14 cellular contexts compared by ENCODE assay signal in genomic region chr2:102051659-102052366, GRCh38.
A peak's percentile ranks its signal among the peaks of the same experiment; 100 is the strongest.
DNase-seq lines count a peak whose midpoint lies in the region; TF ChIP-seq lines count a peak whose summit lies in the region.
"Had no signal": no experiment of that assay in that cellular context is flagged by ENCODE, and none has a peak within 500 bp of the region (broad histone marks: within the 10 kb centered on the region; RNA-seq: fewer than 3 reads in every experiment).

No MANE protein-coding gene starts in this region.

- H3K9me3 ChIP-seq in esophagus (ENCODE audit: control insufficient read depth in 2 of 2, insufficient read depth in 1 of 2, low read depth in 1 of 2, low read length in 1 of 2) (no peaks in the 10 kb centered on the region), tibial artery (no peaks in the 10 kb centered on the region)

- H3K27ac Mint-ChIP-seq in mesothelial cell of epicardium: peak overlapping the region; percentile 12
- H3K27ac Mint-ChIP-seq in activated CD4-positive, alpha-beta T cell treated with anti-CD3 and anti-CD28 coated beads, Interleukin-2, amount 10 ng/mL, durations not matched to agents 7 days and 5 days: no peak overlapping the region
- H3K27ac Mint-ChIP-seq: neural progenitor cell had no signal

- H3K27me3 ChIP-seq in esophagus (ENCODE audit: control insufficient read depth in 1 of 2, insufficient read depth in 2 of 2, low read length in 2 of 2): no peaks in the 10 kb centered on the region
- no peaks in the 10 kb centered on the region for H3K27me3 ChIP-seq in tibial artery
- H3K27me3 ChIP-seq: neural progenitor cell had no signal

- no peaks in the 10 kb centered on the region for H3K36me3 ChIP-seq in esophagus (ENCODE audit: control insufficient read depth in 2 of 2, insufficient read depth in 2 of 2, low read length in 1 of 2)
- H3K36me3 ChIP-seq in tibial artery: no peaks in the 10 kb centered on the region
- H3K36me3 ChIP-seq: neural progenitor cell had no signal

- peak overlapping the region; percentile 54 to 63 for H3K27ac ChIP-seq in esophagus (ENCODE audit: low read depth in 2 of 2, low read length in 1 of 2)
- peak overlapping the region; percentile 72 to 76 for H3K27ac ChIP-seq in tibial artery
- H3K27ac ChIP-seq: neural progenitor cell had no signal

- peaks cover 4% of the 10 kb centered on the region for H3K9me3 Mint-ChIP-seq in mesothelial cell of epicardium
- H3K9me3 Mint-ChIP-seq in activated CD4-positive, alpha-beta T cell treated with anti-CD3 and anti-CD28 coated beads, Interleukin-2, amount 10 ng/mL, durations not matched to agents 7 days and 5 days: peaks cover 5% of the 10 kb centered on the region

- no peak for TF ChIP-seq CTCF in mesothelial cell of epicardium (IDR thresholded peaks at IDR 0.05; ENCODE audit: unreplicated experiment)
- no peak for TF ChIP-seq CTCF in tibial artery (IDR thresholded peaks at IDR 0.05)
- no peak for TF ChIP-seq CTCF in GM20000 (IDR thresholded peaks at IDR 0.05; ENCODE audit: extremely low read depth, missing control alignments)

- no peak overlapping the region for H3K4me3 Mint-ChIP-seq in mesothelial cell of epicardium
- no peak overlapping the region for H3K4me3 Mint-ChIP-seq in activated CD4-positive, alpha-beta T cell treated with anti-CD3 and anti-CD28 coated beads, Interleukin-2, amount 10 ng/mL, durations not matched to agents 7 days and 5 days
- H3K4me3 Mint-ChIP-seq: neural progenitor cell had no signal

- intact Hi-C loops in tibial artery (cut with DNase I; ENCODE audit: low total_unique reads): no loop called here

- H3K4me3 ChIP-seq in esophagus (ENCODE audit: low read depth in 1 of 2, low read length in 2 of 2) (no peak overlapping the region), tibial artery (no peak overlapping the region)
- H3K4me3 ChIP-seq: GM12878, neural progenitor cell had no signal

- H3K4me1 Mint-ChIP-seq in mesothelial cell of epicardium: peaks cover 12% of the 10 kb centered on the region
- no peaks in the 10 kb centered on the region for H3K4me1 Mint-ChIP-seq in activated CD4-positive, alpha-beta T cell treated with anti-CD3 and anti-CD28 coated beads, Interleukin-2, amount 10 ng/mL, durations not matched to agents 7 days and 5 days

- POLR2A ChIA-PET in activated CD4-positive, alpha-beta T cell treated with anti-CD3 and anti-CD28 coated beads, Interleukin-2, amount 10 ng/mL, durations not matched to agents 7 days and 5 days (lab: Charles Lee): no interaction called here

- 78 to 82% methylated on average over 8 of the region's 8 CpGs for WGBS in esophagus, 2 donors

- no peaks in the 10 kb centered on the region for H3K27me3 Mint-ChIP-seq in mesothelial cell of epicardium (ENCODE audit: low read depth)
- H3K27me3 Mint-ChIP-seq in activated CD4-positive, alpha-beta T cell treated with anti-CD3 and anti-CD28 coated beads, Interleukin-2, amount 10 ng/mL, durations not matched to agents 7 days and 5 days: peaks cover 6% of the 10 kb centered on the region

- H3K4me1 ChIP-seq in esophagus (ENCODE audit: control insufficient read depth in 2 of 2, insufficient read depth in 2 of 2, low read length in 1 of 2) (peaks cover 3% of the 10 kb centered on the region in 2 donors), tibial artery (peaks cover 0 to 73% (median 42%) of the 10 kb centered on the region in 4 donors)
- H3K4me1 ChIP-seq: neural progenitor cell had no signal

- CTCF ChIA-PET in activated CD4-positive, alpha-beta T cell treated with anti-CD3 and anti-CD28 coated beads, Interleukin-2, amount 10 ng/mL, durations not matched to agents 7 days and 5 days (lab: Charles Lee): interaction anchor here (1.9 kb wide), 1 partner anchor 18 kb away, joined by 5 read pairs; no protein-coding TSS in a partner anchor

- DNase-seq in LHCN-M2 (ENCODE audit: low read depth): peak; percentile 62
- DNase-seq in mesothelial cell of epicardium (ENCODE audit: low spot score in 2 of 2, unreplicated experiment in 2 of 2): no peak
- DNase-seq in tibial artery: no peak
- DNase-seq in DMS 273 treated with DMSO at 0.1 percent for 48 hours (lab: John Stamatoyannopoulos, UW): no peak
- no peak for DNase-seq in activated CD4-positive, alpha-beta T cell treated with anti-CD3 and anti-CD28 coated beads, Interleukin-2, amount 10 ng/mL, durations not matched to agents 7 days and 5 days
- DNase-seq in GM19240 (ENCODE audit: insufficient read length, low spot score): no peak
- no peak for DNase-seq in GM20000 (ENCODE audit: low spot score)
- DNase-seq: activated CD4-positive, alpha-beta T cell treated with anti-CD3 and anti-CD28 coated beads for 48 hours; activated naive CD4-positive, alpha-beta T cell treated with anti-CD3 and anti-CD28 coated beads, Interleukin-2, amount 50 U/mL, for 16 hours; MV-4-11; NCI-H69 had no signal

- no peaks in the 10 kb centered on the region for H3K36me3 Mint-ChIP-seq in mesothelial cell of epicardium
- no peaks in the 10 kb centered on the region for H3K36me3 Mint-ChIP-seq in activated CD4-positive, alpha-beta T cell treated with anti-CD3 and anti-CD28 coated beads, Interleukin-2, amount 10 ng/mL, durations not matched to agents 7 days and 5 days (ENCODE audit: low read depth)
- H3K36me3 Mint-ChIP-seq: neural progenitor cell had no signal
